In the genomic region with DNA sequence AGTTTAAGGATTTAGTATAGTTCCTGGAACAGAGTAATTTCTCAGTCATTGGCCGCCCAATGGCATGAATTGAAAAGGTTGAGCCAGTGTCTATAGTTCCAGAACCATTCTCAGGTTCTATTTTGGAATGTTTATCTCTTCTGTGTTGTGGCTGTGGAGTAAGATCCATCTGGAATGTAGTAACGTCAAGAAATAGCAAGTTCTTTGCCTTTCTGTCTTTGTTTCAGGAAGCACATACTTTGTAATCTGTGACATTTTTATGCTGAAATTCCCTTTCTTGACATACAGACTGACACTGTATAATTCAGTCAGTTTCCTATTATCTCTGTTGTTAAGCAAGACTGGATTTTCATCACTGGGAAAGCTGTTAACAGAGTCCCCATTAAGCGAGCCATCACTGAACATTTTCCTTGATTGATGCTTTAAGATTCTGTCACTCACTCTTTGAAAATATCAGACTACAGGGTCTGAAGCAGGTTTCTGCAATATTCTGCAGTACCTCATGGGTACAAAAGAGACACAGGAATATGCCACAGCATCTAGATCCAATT, we compare ENCODE assay signal across 11 cellular contexts.
"Had no signal": no experiment of that assay in that cellular context is flagged by ENCODE, and none has a peak within 500 bp of the region (broad histone marks: within the 10 kb centered on the region; RNA-seq: fewer than 3 reads in every experiment).

No MANE protein-coding gene starts in this region.

- DNase-seq: activated CD4-positive, alpha-beta T cell treated with anti-CD3 and anti-CD28 coated beads for 48 hours; activated naive CD4-positive, alpha-beta T cell treated with anti-CD3 and anti-CD28 coated beads for 36 hours; amniotic stem cell; mammary epithelial cell; nephron progenitor cell; psoas muscle; SHP77; stimulated activated CD4-positive, alpha-beta T cell treated with anti-CD3 and anti-CD28 coated beads, Interleukin-12 subunit alpha, Interleukin-12 subunit beta, amount 100 ng/mL, for 4 hours; thyroid gland had no signal

- H3K9me3 Mint-ChIP-seq: activated naive CD4-positive, alpha-beta T cell treated with anti-CD3 and anti-CD28 coated beads for 36 hours; nephron progenitor cell; stimulated activated naive CD8-positive, alpha-beta T cell treated with anti-CD3 and anti-CD28 coated beads, Interleukin-15, Interleukin-2, amounts not matched to agents 100 ng/mL and 50 ng/mL, for 24 hours; WTC11 had no signal

- H3K4me3 ChIP-seq: psoas muscle, thyroid gland had no signal

- H3K27ac Mint-ChIP-seq: activated naive CD4-positive, alpha-beta T cell treated with anti-CD3 and anti-CD28 coated beads for 36 hours; nephron progenitor cell; stimulated activated naive CD8-positive, alpha-beta T cell treated with anti-CD3 and anti-CD28 coated beads, Interleukin-15, Interleukin-2, amounts not matched to agents 100 ng/mL and 50 ng/mL, for 24 hours; WTC11 had no signal

- ATAC-seq: psoas muscle, WTC11 had no signal

- H3K27ac ChIP-seq: psoas muscle, thyroid gland had no signal

- H3K36me3 Mint-ChIP-seq: WTC11 had no signal

- H3K4me1 ChIP-seq: psoas muscle, thyroid gland had no signal

- H3K27me3 Mint-ChIP-seq: stimulated activated naive CD8-positive, alpha-beta T cell treated with anti-CD3 and anti-CD28 coated beads, Interleukin-15, Interleukin-2, amounts not matched to agents 100 ng/mL and 50 ng/mL, for 24 hours had no signal

- H3K27me3 ChIP-seq: thyroid gland had no signal

- H3K9me3 ChIP-seq: psoas muscle, thyroid gland had no signal

- H3K4me1 Mint-ChIP-seq: nephron progenitor cell had no signal

- H3K36me3 ChIP-seq: thyroid gland had no signal

- H3K4me3 Mint-ChIP-seq: activated naive CD4-positive, alpha-beta T cell treated with anti-CD3 and anti-CD28 coated beads for 36 hours; nephron progenitor cell; stimulated activated naive CD8-positive, alpha-beta T cell treated with anti-CD3 and anti-CD28 coated beads, Interleukin-15, Interleukin-2, amounts not matched to agents 100 ng/mL and 50 ng/mL, for 24 hours; WTC11 had no signal
